ENCODE assay signal across 12 cellular contexts in the genomic region with DNA sequence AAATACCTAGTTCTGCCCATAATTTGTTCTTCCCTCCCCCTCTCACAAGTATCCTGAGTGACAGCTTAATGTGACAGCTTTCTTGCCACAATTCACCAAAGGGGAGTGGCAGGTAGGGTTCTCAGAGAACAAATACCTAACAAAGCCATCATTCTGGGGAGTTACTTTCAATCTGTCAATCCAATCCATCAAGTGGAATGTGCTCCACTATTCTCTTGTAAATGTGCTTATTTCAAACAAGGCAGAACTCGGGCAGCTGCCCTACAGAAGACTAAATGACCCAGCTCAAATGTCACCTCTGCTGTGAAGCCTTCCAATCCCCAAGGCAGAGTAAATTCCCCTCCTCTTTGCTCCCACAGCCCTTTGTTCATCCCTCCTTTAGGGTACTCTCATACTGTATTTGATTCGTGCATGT. TPM values are rescaled to one million over a fixed set of nuclear protein-coding genes. Genes with fewer than 3 reads are reported as not detected.
DNase-seq lines count a peak whose midpoint lies in the region; ATAC-seq, FAIRE-seq and TF ChIP-seq lines count a peak whose summit lies in the region.
"Had no signal": no experiment of that assay in that cellular context is flagged by ENCODE, and none has a peak within 500 bp of the region (broad histone marks: within the 10 kb centered on the region; RNA-seq: fewer than 3 reads in every experiment).

No MANE protein-coding gene starts in this region.

- no peak overlapping the region for H4K8ac ChIP-seq in mesenchymal stem cell (ENCODE audit: low read length)

- DNase-seq in DMS153 treated with DMSO at 0.1 percent for 48 hours (lab: John Stamatoyannopoulos, UW; ENCODE audit: unreplicated experiment) (peak; percentile 84), NCI-H187 treated with DMSO at 0.1 percent for 48 hours (lab: John Stamatoyannopoulos, UW) (peak; percentile 47), astrocyte (ENCODE audit: low read depth) (no peak), mesenchymal stem cell (no peak), GM20000 (ENCODE audit: low spot score) (no peak), lower leg skin (ENCODE audit: low spot score in 2 of 2) (no peak), ovary (no peak)
- no peak for DNase-seq in CD8-positive, alpha-beta T cell
- DNase-seq: left cardiac atrium, NCI-H2029 treated with DMSO at 0.1 percent for 48 hours had no signal

- POLR2A ChIA-PET in CD8-positive, alpha-beta T cell (lab: Charles Lee) = no interaction called here

- H3K4me1 Mint-ChIP-seq in astrocyte (ENCODE audit: low read depth, unreplicated experiment) = peaks cover 19% of the 10 kb centered on the region
- no peaks in the 10 kb centered on the region for H3K4me1 Mint-ChIP-seq in CD8-positive, alpha-beta T cell (ENCODE audit: low read depth)

- no peak overlapping the region for H3K14ac ChIP-seq in mesenchymal stem cell (ENCODE audit: low read length in 2 of 2)

- H2AK5ac ChIP-seq in mesenchymal stem cell (ENCODE audit: low read length, severe bottlenecking) = peak overlapping the region; percentile 17

- no peak overlapping the region for H3K27ac ChIP-seq in astrocyte (ENCODE audit: low read depth, low read length)
- no peak overlapping the region for H3K27ac ChIP-seq in mesenchymal stem cell (ENCODE audit: low read length, poor library complexity, severe bottlenecking)
- no peak overlapping the region for H3K27ac ChIP-seq in ovary
- no peak overlapping the region for H3K27ac ChIP-seq in CD8-positive, alpha-beta T cell (ENCODE audit: low read depth, low read length)
- H3K27ac ChIP-seq: SK-N-MC had no signal

- no peak for FAIRE-seq in astrocyte (lab: Jason Lieb, UNC)

- no peak overlapping the region for H4K91ac ChIP-seq in mesenchymal stem cell (ENCODE audit: low read length)

- no peak for TF ChIP-seq CTCF in astrocyte (IDR thresholded peaks at IDR 0.05; ENCODE audit: insufficient read depth, low read depth, low read length)
- TF ChIP-seq CTCF in GM20000 (IDR thresholded peaks at IDR 0.05; ENCODE audit: extremely low read depth, missing control alignments) = no peak
- no peak for TF ChIP-seq CTCF in lower leg skin (IDR thresholded peaks at IDR 0.05)
- TF ChIP-seq CTCF in ovary (IDR thresholded peaks at IDR 0.05) = no peak
- TF ChIP-seq CTCF in CD8-positive, alpha-beta T cell (IDR thresholded peaks at IDR 0.05) = no peak

- H3K27ac Mint-ChIP-seq in astrocyte (ENCODE audit: unreplicated experiment) = peak overlapping the region; percentile 87
- no peak overlapping the region for H3K27ac Mint-ChIP-seq in CD8-positive, alpha-beta T cell
- H3K27ac Mint-ChIP-seq: activated T-helper 1 cell treated with anti-CD3 and anti-CD28 coated beads, Interleukin-12 subunit alpha, Interleukin-12 subunit beta, Interleukin-2, Interleukin-4 antibody, amounts not matched to agents 30 ng/mL and 10 ng/mL and 1 ng/mL, durations not matched to agents 14 hours and 24 hours and 36 hours had no signal

- H3K4me2 ChIP-seq in astrocyte (ENCODE audit: low read length) (no peak overlapping the region), mesenchymal stem cell (ENCODE audit: low read length, poor library complexity, severe bottlenecking) (no peak overlapping the region)

- no peak overlapping the region for H2AFZ ChIP-seq in astrocyte (ENCODE audit: low read depth, low read length)
- H2AFZ ChIP-seq in mesenchymal stem cell (ENCODE audit: low read depth, low read length) = no peak overlapping the region

- no peak overlapping the region for H3K23ac ChIP-seq in mesenchymal stem cell (ENCODE audit: low read length in 2 of 2)

- peaks cover 14% of the 10 kb centered on the region for H3K4me1 ChIP-seq in astrocyte (ENCODE audit: insufficient read depth, low read length)
- peaks cover 7% of the 10 kb centered on the region for H3K4me1 ChIP-seq in mesenchymal stem cell (ENCODE audit: control insufficient read depth, insufficient read depth, low read depth, low read length)
- peaks cover 1% of the 10 kb centered on the region for H3K4me1 ChIP-seq in ovary (ENCODE audit: insufficient read depth)
- no peaks in the 10 kb centered on the region for H3K4me1 ChIP-seq in CD8-positive, alpha-beta T cell (ENCODE audit: insufficient read depth, low read length)

- WGBS in mesenchymal stem cell = 19% methylated on average over 2 of the region's 2 CpGs
- 76 to 81% methylated on average over 2 of the region's 2 CpGs for WGBS in lower leg skin, 2 donors
- WGBS in ovary, 3 donors = 86 to 97% (median 90%) methylated on average over 2 of the region's 2 CpGs

- H3K18ac ChIP-seq in mesenchymal stem cell (ENCODE audit: low read depth in 1 of 2, low read length in 2 of 2) = no peak overlapping the region

- TF ChIP-seq EP300 in ovary (IDR thresholded peaks at IDR 0.05) = no peak

- CTCF ChIA-PET in CD8-positive, alpha-beta T cell (lab: Charles Lee) = no interaction called here

- no peak overlapping the region for H2BK5ac ChIP-seq in mesenchymal stem cell (ENCODE audit: low read depth, low read length, poor library complexity, severe bottlenecking)

- H2BK15ac ChIP-seq in mesenchymal stem cell (ENCODE audit: low read depth, poor library complexity, severe bottlenecking) = no peak overlapping the region

- no peak overlapping the region for H2BK12ac ChIP-seq in mesenchymal stem cell (ENCODE audit: low read length in 2 of 2)

- peaks cover 52% of the 10 kb centered on the region for H4K20me1 ChIP-seq in astrocyte (ENCODE audit: insufficient read depth, low read length)

- no peak overlapping the region for H3K4ac ChIP-seq in mesenchymal stem cell (ENCODE audit: low read depth in 1 of 2, low read length in 2 of 2)

- intact Hi-C loops in lower leg skin (cut with DNase I; ENCODE audit: low total_unique reads) = no loop called here
- intact Hi-C loops in ovary (cut with DNase I) = no loop called here
- intact Hi-C loops in CD8-positive, alpha-beta T cell (cut with DNase I, micrococcal nuclease) = no loop called here

- H3K9me3 ChIP-seq in astrocyte (ENCODE audit: insufficient read depth, low read depth, low read length) = no peaks in the 10 kb centered on the region
- no peaks in the 10 kb centered on the region for H3K9me3 ChIP-seq in mesenchymal stem cell (ENCODE audit: control insufficient read depth, low read length)
- no peaks in the 10 kb centered on the region for H3K9me3 ChIP-seq in ovary
- no peaks in the 10 kb centered on the region for H3K9me3 ChIP-seq in CD8-positive, alpha-beta T cell (ENCODE audit: low read length)

- H2BK120ac ChIP-seq in mesenchymal stem cell (ENCODE audit: low read depth, low read length) = no peak overlapping the region

- no peaks in the 10 kb centered on the region for H3K27me3 Mint-ChIP-seq in astrocyte (ENCODE audit: low read depth, unreplicated experiment)
- H3K27me3 Mint-ChIP-seq in CD8-positive, alpha-beta T cell (ENCODE audit: low read depth) = peaks cover 18% of the 10 kb centered on the region

- no peak for TF ChIP-seq POLR2A in lower leg skin (IDR thresholded peaks at IDR 0.05)
- TF ChIP-seq POLR2A in ovary (IDR thresholded peaks at IDR 0.05) = no peak

- H3K79me2 ChIP-seq in astrocyte (ENCODE audit: insufficient read depth, low read length) = peaks cover 83% of the 10 kb centered on the region

- H3K27me3 ChIP-seq in astrocyte (ENCODE audit: insufficient read depth, low read length) = no peaks in the 10 kb centered on the region
- no peaks in the 10 kb centered on the region for H3K27me3 ChIP-seq in mesenchymal stem cell (ENCODE audit: control insufficient read depth in 1 of 2, insufficient read depth in 1 of 2, low read length in 2 of 2)
- no peaks in the 10 kb centered on the region for H3K27me3 ChIP-seq in ovary
- no peaks in the 10 kb centered on the region for H3K27me3 ChIP-seq in CD8-positive, alpha-beta T cell (ENCODE audit: insufficient read depth, low read length)

- peak overlapping the region; percentile 41 for H3K4me3 Mint-ChIP-seq in astrocyte (ENCODE audit: unreplicated experiment)
- H3K4me3 Mint-ChIP-seq in CD8-positive, alpha-beta T cell = no peak overlapping the region
- H3K4me3 Mint-ChIP-seq: activated T-helper 1 cell treated with anti-CD3 and anti-CD28 coated beads, Interleukin-12 subunit alpha, Interleukin-12 subunit beta, Interleukin-2, Interleukin-4 antibody, amounts not matched to agents 30 ng/mL and 10 ng/mL and 1 ng/mL, durations not matched to agents 14 hours and 24 hours and 36 hours had no signal

- peaks cover 2% of the 10 kb centered on the region for H3K36me3 Mint-ChIP-seq in astrocyte (ENCODE audit: low read depth, unreplicated experiment)
- no peaks in the 10 kb centered on the region for H3K36me3 Mint-ChIP-seq in CD8-positive, alpha-beta T cell

- H3K4me3 ChIP-seq in astrocyte (ENCODE audit: insufficient read depth, low read depth, low read length) (no peak overlapping the region), mesenchymal stem cell (ENCODE audit: insufficient read depth in 1 of 2, low read depth in 1 of 2, low read length in 2 of 2) (no peak overlapping the region), lower leg skin (ENCODE audit: low read depth, poor library complexity, severe bottlenecking) (no peak overlapping the region), ovary (no peak overlapping the region)
- H3K4me3 ChIP-seq in CD8-positive, alpha-beta T cell (ENCODE audit: low read depth, low read length) = no peak overlapping the region
- H3K4me3 ChIP-seq: SK-N-MC had no signal

- H3K9ac ChIP-seq in astrocyte (ENCODE audit: low read length) (no peak overlapping the region), mesenchymal stem cell (ENCODE audit: low read length) (no peak overlapping the region)

- H3K36me3 ChIP-seq in astrocyte (ENCODE audit: insufficient read depth, low read length) = no peaks in the 10 kb centered on the region
- no peaks in the 10 kb centered on the region for H3K36me3 ChIP-seq in mesenchymal stem cell (ENCODE audit: control insufficient read depth in 1 of 2, insufficient read depth in 2 of 2, low read depth in 1 of 2, low read length in 2 of 2)
- H3K36me3 ChIP-seq in ovary = no peaks in the 10 kb centered on the region
- H3K36me3 ChIP-seq in CD8-positive, alpha-beta T cell (ENCODE audit: insufficient read depth, low read length) = no peaks in the 10 kb centered on the region

- H3K9me3 Mint-ChIP-seq in astrocyte (ENCODE audit: unreplicated experiment) = no peaks in the 10 kb centered on the region
- H3K9me3 Mint-ChIP-seq in CD8-positive, alpha-beta T cell = no peaks in the 10 kb centered on the region
- H3K9me3 Mint-ChIP-seq: activated T-helper 1 cell treated with anti-CD3 and anti-CD28 coated beads, Interleukin-12 subunit alpha, Interleukin-12 subunit beta, Interleukin-2, Interleukin-4 antibody, amounts not matched to agents 30 ng/mL and 10 ng/mL and 1 ng/mL, durations not matched to agents 14 hours and 24 hours and 36 hours had no signal

- ATAC-seq in CD8-positive, alpha-beta T cell = no peak
- ATAC-seq: left cardiac atrium had no signal

- H3K79me1 ChIP-seq in mesenchymal stem cell (replicated peaks; ENCODE audit: low read length, poor library complexity, severe bottlenecking) = peaks cover 5% of the 10 kb centered on the region

RNA-seq across cellular contexts. Expression of a gene that starts 27.8 kb away (rescaled TPM):
- total RNA-seq in astrocyte (50.0 and 54.6 TPM in 2 replicates), lower leg skin (10 to 100 TPM; 32.0 to 70.2 (median 50.4) TPM), ovary (10 to 100 TPM; 25.0 to 51.1 (median 33.4) TPM)
- 9.9 TPM for polyA plus RNA-seq in mesenchymal stem cell (2013, experiment 1 of 2)
- polyA plus RNA-seq in mesenchymal stem cell (2013, experiment 2 of 2) = 10.9 TPM
- polyA plus RNA-seq in ovary = 10 to 100 TPM; 15.3 to 26.8 TPM
- total RNA-seq in CD8-positive, alpha-beta T cell = under 1 TPM; 0.22 to 0.90 TPM
- total RNA-seq: activated T-helper 1 cell treated with anti-CD3 and anti-CD28 coated beads, Interleukin-12 subunit alpha, Interleukin-12 subunit beta, Interleukin-2, Interleukin-4 antibody, amounts not matched to agents 30 ng/mL and 10 ng/mL and 1 ng/mL, durations not matched to agents 14 hours and 24 hours and 36 hours had no signal

Comparison
In these comparisons a context has a peak if more than half of its experiments do, and no peak if none do; other contexts are left out.
1. DNase-seq: peak in DMS153 treated with DMSO at 0.1 percent for 48 hours (single experiment) and NCI-H187 treated with DMSO at 0.1 percent for 48 hours (single experiment); none in astrocyte (single experiment), mesenchymal stem cell (single experiment), GM20000 (single experiment), lower leg skin (0 of 2), ovary (0 of 5) and CD8-positive, alpha-beta T cell (0 of 7).
2. RNA of a gene that starts 27.8 kb away (total RNA-seq): 32.0 to 70.2 TPM in lower leg skin, 50.0 to 54.6 TPM in astrocyte and 25.0 to 51.1 TPM in ovary; 0.22 to 0.90 TPM in CD8-positive, alpha-beta T cell; every median in the first group is over 10 times any median in the second.